Comparison of ENCODE assay signal across 1 cellular context in the genomic region with DNA sequence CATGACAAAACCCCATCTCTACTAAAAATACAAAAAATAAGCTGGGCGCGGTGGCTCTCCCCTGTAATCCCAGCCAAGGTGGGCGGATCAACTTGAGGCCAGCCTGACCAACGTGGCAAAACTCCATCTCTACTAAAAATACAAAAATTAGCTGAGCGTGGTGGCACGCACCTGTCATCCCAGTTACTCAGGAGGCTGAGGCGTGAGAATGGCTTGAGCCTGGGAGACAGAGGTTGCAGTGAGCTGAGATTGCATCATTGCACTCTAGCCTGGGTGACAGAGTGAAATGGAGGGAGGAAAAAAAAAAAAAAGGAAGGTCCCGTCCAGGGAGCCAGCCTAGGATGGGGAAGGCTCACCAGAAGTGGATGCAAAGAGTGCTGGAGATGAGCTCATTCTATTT.
TF ChIP-seq lines count a peak whose summit lies in the region.

No MANE protein-coding gene starts in this region.

TF ChIP-seq in GM12878, 131 proteins besides CTCF, POLR2A, EP300 and RAD21 (continues in another document):
- TF ChIP-seq ASH2L (IDR thresholded peaks at IDR 0.05; ENCODE audit: borderline replicate concordance, low read depth) (no peak), TBL1XR1 (IDR thresholded peaks at IDR 0.05; ENCODE audit: low read depth, low read length) (no peak), CBFB (IDR thresholded peaks at IDR 0.05; ENCODE audit: low read depth) (no peak), EGR1 (IDR thresholded peaks at IDR 0.05; ENCODE audit: borderline replicate concordance in 1 of 2, low read depth in 2 of 2, low read length in 2 of 2) (0 out of 3 replicates have a peak, but pooled peaks of 1 of the 2 experiments have one; percentile 20), LARP7 (IDR thresholded peaks at IDR 0.05) (no peak), SREBF1 (IDR thresholded peaks at IDR 0.05; ENCODE audit: low read length) (no peak), FOS (IDR thresholded peaks at IDR 0.05; ENCODE audit: borderline replicate concordance, extremely low read depth, insufficient read length) (no peak), EED (IDR thresholded peaks at IDR 0.05; ENCODE audit: low read depth) (peak; percentile 36; the same call in 1 of the 2 replicates), MXI1 (IDR thresholded peaks at IDR 0.05; ENCODE audit: low read depth, low read length) (no peak), BRCA1 (IDR thresholded peaks at IDR 0.05; ENCODE audit: low read depth, low read length) (no peak), ZBED1 (IDR thresholded peaks at IDR 0.05; ENCODE audit: borderline replicate concordance) (no peak), BHLHE40 (IDR thresholded peaks at IDR 0.05; ENCODE audit: borderline replicate concordance in 1 of 2, low read depth in 2 of 2, low read length in 1 of 2) (no peak), MYB (IDR thresholded peaks at IDR 0.05; ENCODE audit: borderline replicate concordance, low read depth, low read length) (no peak), STAT1 (conservative IDR thresholded peaks at IDR 0.05) (no peak), USF1 (IDR thresholded peaks at IDR 0.05; ENCODE audit: borderline replicate concordance, extremely low read length, insufficient read depth, low read depth, low read length) (no peak), NBN (IDR thresholded peaks at IDR 0.05) (no peak; the same call in 1 of the 2 replicates), ETV6 (conservative IDR thresholded peaks at IDR 0.05 in 1 of 2, IDR thresholded peaks at IDR 0.05 in 1 of 2; ENCODE audit: borderline replicate concordance in 1 of 2, low read depth in 1 of 2) (no peak), IKZF2 (IDR thresholded peaks at IDR 0.05) (no peak; a peak in 2 of 4 replicates), CREM (IDR thresholded peaks at IDR 0.05; ENCODE audit: low read depth) (0 out of 2 replicates have a peak, but pooled peaks have one; percentile 31), ATF7 (IDR thresholded peaks at IDR 0.05; ENCODE audit: low read depth) (peak; percentile 20; the same call in 1 of the 2 replicates), CEBPB (IDR thresholded peaks at IDR 0.05; ENCODE audit: borderline replicate concordance in 1 of 2, low read depth in 2 of 2, low read length in 2 of 2) (peak in 1 of 2 experiments; percentile 42; a peak in 1 of 4 replicates), NR2C1 (IDR thresholded peaks at IDR 0.05) (no peak), KAT2A (conservative IDR thresholded peaks at IDR 0.05; ENCODE audit: control insufficient read depth, low read depth, low read length) (no peak), DPF2 (IDR thresholded peaks at IDR 0.05) (no peak), NRF1 (conservative IDR thresholded peaks at IDR 0.05; ENCODE audit: low read depth, low read length) (no peak), BCL3 (IDR thresholded peaks at IDR 0.05; ENCODE audit: borderline replicate concordance, insufficient read depth, low read depth, low read length, poor library complexity, severe bottlenecking) (peak; percentile 45), BACH1 (IDR thresholded peaks at IDR 0.05; ENCODE audit: borderline replicate concordance) (no peak), MEF2A (IDR thresholded peaks at IDR 0.05; ENCODE audit: insufficient read depth, low read depth, low read length) (no peak)
- TF ChIP-seq, protein P1, sequence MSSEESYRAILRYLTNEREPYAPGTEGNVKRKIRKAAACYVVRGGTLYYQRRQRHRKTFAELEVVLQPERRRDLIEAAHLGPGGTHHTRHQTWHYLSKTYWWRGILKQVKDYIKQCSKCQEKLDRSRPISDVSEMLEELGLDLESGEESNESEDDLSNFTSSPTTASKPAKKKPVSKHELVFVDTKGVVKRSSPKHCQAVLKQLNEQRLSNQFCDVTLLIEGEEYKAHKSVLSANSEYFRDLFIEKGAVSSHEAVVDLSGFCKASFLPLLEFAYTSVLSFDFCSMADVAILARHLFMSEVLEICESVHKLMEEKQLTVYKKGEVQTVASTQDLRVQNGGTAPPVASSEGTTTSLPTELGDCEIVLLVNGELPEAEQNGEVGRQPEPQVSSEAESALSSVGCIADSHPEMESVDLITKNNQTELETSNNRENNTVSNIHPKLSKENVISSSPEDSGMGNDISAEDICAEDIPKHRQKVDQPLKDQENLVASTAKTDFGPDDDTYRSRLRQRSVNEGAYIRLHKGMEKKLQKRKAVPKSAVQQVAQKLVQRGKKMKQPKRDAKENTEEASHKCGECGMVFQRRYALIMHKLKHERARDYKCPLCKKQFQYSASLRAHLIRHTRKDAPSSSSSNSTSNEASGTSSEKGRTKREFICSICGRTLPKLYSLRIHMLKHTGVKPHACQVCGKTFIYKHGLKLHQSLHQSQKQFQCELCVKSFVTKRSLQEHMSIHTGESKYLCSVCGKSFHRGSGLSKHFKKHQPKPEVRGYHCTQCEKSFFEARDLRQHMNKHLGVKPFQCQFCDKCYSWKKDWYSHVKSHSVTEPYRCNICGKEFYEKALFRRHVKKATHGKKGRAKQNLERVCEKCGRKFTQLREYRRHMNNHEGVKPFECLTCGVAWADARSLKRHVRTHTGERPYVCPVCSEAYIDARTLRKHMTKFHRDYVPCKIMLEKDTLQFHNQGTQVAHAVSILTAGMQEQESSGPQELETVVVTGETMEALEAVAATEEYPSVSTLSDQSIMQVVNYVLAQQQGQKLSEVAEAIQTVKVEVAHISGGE (CRISPR knock-in tag; IDR thresholded peaks at IDR 0.05): no peak
- TF ChIP-seq, protein P2, sequence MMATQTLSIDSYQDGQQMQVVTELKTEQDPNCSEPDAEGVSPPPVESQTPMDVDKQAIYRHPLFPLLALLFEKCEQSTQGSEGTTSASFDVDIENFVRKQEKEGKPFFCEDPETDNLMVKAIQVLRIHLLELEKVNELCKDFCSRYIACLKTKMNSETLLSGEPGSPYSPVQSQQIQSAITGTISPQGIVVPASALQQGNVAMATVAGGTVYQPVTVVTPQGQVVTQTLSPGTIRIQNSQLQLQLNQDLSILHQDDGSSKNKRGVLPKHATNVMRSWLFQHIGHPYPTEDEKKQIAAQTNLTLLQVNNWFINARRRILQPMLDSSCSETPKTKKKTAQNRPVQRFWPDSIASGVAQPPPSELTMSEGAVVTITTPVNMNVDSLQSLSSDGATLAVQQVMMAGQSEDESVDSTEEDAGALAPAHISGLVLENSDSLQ (IDR thresholded peaks at IDR 0.05): no peak
- TF ChIP-seq, protein P3, sequence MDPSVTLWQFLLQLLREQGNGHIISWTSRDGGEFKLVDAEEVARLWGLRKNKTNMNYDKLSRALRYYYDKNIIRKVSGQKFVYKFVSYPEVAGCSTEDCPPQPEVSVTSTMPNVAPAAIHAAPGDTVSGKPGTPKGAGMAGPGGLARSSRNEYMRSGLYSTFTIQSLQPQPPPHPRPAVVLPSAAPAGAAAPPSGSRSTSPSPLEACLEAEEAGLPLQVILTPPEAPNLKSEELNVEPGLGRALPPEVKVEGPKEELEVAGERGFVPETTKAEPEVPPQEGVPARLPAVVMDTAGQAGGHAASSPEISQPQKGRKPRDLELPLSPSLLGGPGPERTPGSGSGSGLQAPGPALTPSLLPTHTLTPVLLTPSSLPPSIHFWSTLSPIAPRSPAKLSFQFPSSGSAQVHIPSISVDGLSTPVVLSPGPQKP (IDR thresholded peaks at IDR 0.05; ENCODE audit: low read depth, low read length): no peak
- TF ChIP-seq, protein P4, sequence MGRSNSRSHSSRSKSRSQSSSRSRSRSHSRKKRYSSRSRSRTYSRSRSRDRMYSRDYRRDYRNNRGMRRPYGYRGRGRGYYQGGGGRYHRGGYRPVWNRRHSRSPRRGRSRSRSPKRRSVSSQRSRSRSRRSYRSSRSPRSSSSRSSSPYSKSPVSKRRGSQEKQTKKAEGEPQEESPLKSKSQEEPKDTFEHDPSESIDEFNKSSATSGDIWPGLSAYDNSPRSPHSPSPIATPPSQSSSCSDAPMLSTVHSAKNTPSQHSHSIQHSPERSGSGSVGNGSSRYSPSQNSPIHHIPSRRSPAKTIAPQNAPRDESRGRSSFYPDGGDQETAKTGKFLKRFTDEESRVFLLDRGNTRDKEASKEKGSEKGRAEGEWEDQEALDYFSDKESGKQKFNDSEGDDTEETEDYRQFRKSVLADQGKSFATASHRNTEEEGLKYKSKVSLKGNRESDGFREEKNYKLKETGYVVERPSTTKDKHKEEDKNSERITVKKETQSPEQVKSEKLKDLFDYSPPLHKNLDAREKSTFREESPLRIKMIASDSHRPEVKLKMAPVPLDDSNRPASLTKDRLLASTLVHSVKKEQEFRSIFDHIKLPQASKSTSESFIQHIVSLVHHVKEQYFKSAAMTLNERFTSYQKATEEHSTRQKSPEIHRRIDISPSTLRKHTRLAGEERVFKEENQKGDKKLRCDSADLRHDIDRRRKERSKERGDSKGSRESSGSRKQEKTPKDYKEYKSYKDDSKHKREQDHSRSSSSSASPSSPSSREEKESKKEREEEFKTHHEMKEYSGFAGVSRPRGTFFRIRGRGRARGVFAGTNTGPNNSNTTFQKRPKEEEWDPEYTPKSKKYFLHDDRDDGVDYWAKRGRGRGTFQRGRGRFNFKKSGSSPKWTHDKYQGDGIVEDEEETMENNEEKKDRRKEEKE (IDR thresholded peaks at IDR 0.05): no peak
- TF ChIP-seq, protein P5, sequence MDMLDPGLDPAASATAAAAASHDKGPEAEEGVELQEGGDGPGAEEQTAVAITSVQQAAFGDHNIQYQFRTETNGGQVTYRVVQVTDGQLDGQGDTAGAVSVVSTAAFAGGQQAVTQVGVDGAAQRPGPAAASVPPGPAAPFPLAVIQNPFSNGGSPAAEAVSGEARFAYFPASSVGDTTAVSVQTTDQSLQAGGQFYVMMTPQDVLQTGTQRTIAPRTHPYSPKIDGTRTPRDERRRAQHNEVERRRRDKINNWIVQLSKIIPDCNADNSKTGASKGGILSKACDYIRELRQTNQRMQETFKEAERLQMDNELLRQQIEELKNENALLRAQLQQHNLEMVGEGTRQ (IDR thresholded peaks at IDR 0.05; ENCODE audit: borderline replicate concordance, low read depth, low read length): no peak
- TF ChIP-seq, protein P6, sequence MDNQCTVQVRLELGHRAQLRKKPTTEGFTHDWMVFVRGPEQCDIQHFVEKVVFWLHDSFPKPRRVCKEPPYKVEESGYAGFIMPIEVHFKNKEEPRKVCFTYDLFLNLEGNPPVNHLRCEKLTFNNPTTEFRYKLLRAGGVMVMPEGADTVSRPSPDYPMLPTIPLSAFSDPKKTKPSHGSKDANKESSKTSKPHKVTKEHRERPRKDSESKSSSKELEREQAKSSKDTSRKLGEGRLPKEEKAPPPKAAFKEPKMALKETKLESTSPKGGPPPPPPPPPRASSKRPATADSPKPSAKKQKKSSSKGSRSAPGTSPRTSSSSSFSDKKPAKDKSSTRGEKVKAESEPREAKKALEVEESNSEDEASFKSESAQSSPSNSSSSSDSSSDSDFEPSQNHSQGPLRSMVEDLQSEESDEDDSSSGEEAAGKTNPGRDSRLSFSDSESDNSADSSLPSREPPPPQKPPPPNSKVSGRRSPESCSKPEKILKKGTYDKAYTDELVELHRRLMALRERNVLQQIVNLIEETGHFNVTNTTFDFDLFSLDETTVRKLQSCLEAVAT (IDR thresholded peaks at IDR 0.05): no peak
- TF ChIP-seq, protein P7, sequence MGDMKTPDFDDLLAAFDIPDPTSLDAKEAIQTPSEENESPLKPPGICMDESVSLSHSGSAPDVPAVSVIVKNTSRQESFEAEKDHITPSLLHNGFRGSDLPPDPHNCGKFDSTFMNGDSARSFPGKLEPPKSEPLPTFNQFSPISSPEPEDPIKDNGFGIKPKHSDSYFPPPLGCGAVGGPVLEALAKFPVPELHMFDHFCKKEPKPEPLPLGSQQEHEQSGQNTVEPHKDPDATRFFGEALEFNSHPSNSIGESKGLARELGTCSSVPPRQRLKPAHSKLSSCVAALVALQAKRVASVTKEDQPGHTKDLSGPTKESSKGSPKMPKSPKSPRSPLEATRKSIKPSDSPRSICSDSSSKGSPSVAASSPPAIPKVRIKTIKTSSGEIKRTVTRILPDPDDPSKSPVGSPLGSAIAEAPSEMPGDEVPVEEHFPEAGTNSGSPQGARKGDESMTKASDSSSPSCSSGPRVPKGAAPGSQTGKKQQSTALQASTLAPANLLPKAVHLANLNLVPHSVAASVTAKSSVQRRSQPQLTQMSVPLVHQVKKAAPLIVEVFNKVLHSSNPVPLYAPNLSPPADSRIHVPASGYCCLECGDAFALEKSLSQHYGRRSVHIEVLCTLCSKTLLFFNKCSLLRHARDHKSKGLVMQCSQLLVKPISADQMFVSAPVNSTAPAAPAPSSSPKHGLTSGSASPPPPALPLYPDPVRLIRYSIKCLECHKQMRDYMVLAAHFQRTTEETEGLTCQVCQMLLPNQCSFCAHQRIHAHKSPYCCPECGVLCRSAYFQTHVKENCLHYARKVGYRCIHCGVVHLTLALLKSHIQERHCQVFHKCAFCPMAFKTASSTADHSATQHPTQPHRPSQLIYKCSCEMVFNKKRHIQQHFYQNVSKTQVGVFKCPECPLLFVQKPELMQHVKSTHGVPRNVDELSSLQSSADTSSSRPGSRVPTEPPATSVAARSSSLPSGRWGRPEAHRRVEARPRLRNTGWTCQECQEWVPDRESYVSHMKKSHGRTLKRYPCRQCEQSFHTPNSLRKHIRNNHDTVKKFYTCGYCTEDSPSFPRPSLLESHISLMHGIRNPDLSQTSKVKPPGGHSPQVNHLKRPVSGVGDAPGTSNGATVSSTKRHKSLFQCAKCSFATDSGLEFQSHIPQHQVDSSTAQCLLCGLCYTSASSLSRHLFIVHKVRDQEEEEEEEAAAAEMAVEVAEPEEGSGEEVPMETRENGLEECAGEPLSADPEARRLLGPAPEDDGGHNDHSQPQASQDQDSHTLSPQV (IDR thresholded peaks at IDR 0.05): no peak
